In genomic region chr6:80165143-80165542, GRCh38 we compare ENCODE assay signal across 8 cellular contexts.
DNase-seq lines count a peak whose midpoint lies in the region; ATAC-seq, FAIRE-seq and TF ChIP-seq lines count a peak whose summit lies in the region.

No MANE protein-coding gene starts in this region.

- H3K27me3 ChIP-seq in MM.1S (replicated peaks; ENCODE audit: insufficient read depth, low read length), result no peaks in the 10 kb centered on the region

- no peaks in the 10 kb centered on the region for H4K20me1 ChIP-seq in MM.1S (ENCODE audit: insufficient read depth, low read length)

- H3K79me2 ChIP-seq in MM.1S (ENCODE audit: low read length), result 0 out of 2 replicates have a peak, but pooled peaks cover 11% of the 10 kb centered on the region

- H3K9me3 ChIP-seq in MM.1S (replicated peaks; ENCODE audit: insufficient read depth, low read length), result no peaks in the 10 kb centered on the region

- TF ChIP-seq CTCF in MM.1S (IDR thresholded peaks at IDR 0.05; ENCODE audit: low read length), result no peak
- TF ChIP-seq CTCF in epithelial cell of esophagus (IDR thresholded peaks at IDR 0.05; ENCODE audit: insufficient read depth, low read depth, low read length, missing control alignments), result no peak

- FAIRE-seq in HTR-8/SVneo (lab: Jason Lieb, UNC), result no peak

- peaks cover 27% of the 10 kb centered on the region for H3F3A ChIP-seq in MM.1S (ENCODE audit: insufficient read depth, low read length)

- peak overlapping the region; percentile 56 for H3K4me3 ChIP-seq in MM.1S (ENCODE audit: low read length)
- no peak overlapping the region for H3K4me3 ChIP-seq in epithelial cell of esophagus (ENCODE audit: low read length)

- H3K9me2 ChIP-seq in MM.1S (replicated peaks; ENCODE audit: insufficient read depth, low read length), result no peaks in the 10 kb centered on the region

- H3K4me2 ChIP-seq in MM.1S (ENCODE audit: low read depth, low read length), result peak overlapping the region; percentile 84

- peak overlapping the region; percentile 60 for H3K9ac ChIP-seq in MM.1S (ENCODE audit: low read length)

- H2AFZ ChIP-seq in MM.1S (ENCODE audit: low read length), result peak overlapping the region; percentile 22; the same call in 1 of the 2 replicates

- peak; percentile 91 for ATAC-seq in GM18502 (IDR thresholded peaks at IDR 0.05; ENCODE audit: poor library complexity, unreplicated experiment)
- peak; percentile 94 for ATAC-seq in GM21786 (IDR thresholded peaks at IDR 0.05; ENCODE audit: unreplicated experiment)

- peaks cover 20% of the 10 kb centered on the region for H3K4me1 ChIP-seq in MM.1S (ENCODE audit: low read length)

- no peaks in the 10 kb centered on the region; the same call in 1 of the 2 replicates for H3K36me3 ChIP-seq in MM.1S (replicated peaks; ENCODE audit: insufficient read depth, low read length)

- peak overlapping the region; percentile 91 for H3K27ac ChIP-seq in MM.1S (ENCODE audit: low read length)

- peak; percentile 73 for DNase-seq in MM.1S
- DNase-seq in epithelial cell of esophagus (ENCODE audit: low read depth), result peak; percentile 89
- DNase-seq in effector CD4-positive, alpha-beta T cell, result no peak
- no peak for DNase-seq in HTR-8/SVneo (ENCODE audit: insufficient read length, low spot score)
- DNase-seq in inferior parietal cortex (ENCODE audit: extremely low spot score), result no peak
- DNase-seq in NCI-H2029 (lab: John Stamatoyannopoulos, UW), result no peak

Comparison
In these comparisons a context has a peak if more than half of its experiments do, and no peak if none do; other contexts are left out.
1. DNase-seq: peak in MM.1S (single experiment) and epithelial cell of esophagus (single experiment); none in effector CD4-positive, alpha-beta T cell (single experiment), HTR-8/SVneo (single experiment), inferior parietal cortex (single experiment) and NCI-H2029 (single experiment).